ENCODE assay signal across 8 cellular contexts in the genomic region with DNA sequence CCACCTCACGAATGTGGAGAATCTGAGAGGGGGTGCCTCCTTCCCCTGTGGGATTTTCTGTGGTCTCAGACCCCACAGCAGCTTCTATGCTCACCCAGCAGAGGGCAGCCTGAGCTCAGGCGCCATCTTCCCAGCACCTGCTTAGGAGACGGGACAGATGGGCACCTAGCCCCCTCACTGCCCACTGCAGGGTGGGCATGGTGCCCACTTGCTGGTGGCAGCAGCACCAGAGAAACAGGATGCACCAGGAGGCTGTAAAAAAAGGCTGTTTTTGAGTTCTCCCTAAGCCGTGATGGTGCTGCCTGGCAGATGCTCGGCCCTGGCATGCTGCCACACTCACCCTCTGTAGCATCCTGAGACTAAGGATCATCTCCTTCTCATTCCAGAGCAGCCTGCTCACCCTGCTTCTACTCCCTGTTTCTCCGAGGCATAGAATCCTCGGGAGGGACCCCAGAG. TPM values are rescaled to one million over a fixed set of nuclear protein-coding genes. Genes with fewer than 3 reads are reported as not detected.
DNase-seq lines count a peak whose midpoint lies in the region; ATAC-seq and TF ChIP-seq lines count a peak whose summit lies in the region.

No MANE protein-coding gene starts in this region.

- no peaks in the 10 kb centered on the region for H3K36me3 Mint-ChIP-seq in activated T-cell treated with anti-CD3 and anti-CD28 coated beads, Interleukin-2, amount 50 U/mL, for 72 hours (ENCODE audit: insufficient read depth in 2 of 2)
- no peaks in the 10 kb centered on the region for H3K36me3 Mint-ChIP-seq in natural killer cell

- peak overlapping the region; percentile 43 for H3K9ac ChIP-seq in OCI-LY3 (ENCODE audit: low read length)

- intact Hi-C loops in natural killer cell (cut with micrococcal nuclease) (loop anchor here (1.0 kb wide), 1 partner anchor 65 kb away; no protein-coding TSS in a partner anchor), stomach (cut with DNase I; ENCODE audit: low total_unique reads) (loop anchor here (5.0 kb wide), 1 partner anchor 101 kb away; no protein-coding TSS in a partner anchor)

- TF ChIP-seq CTCF in OCI-LY3 (IDR thresholded peaks at IDR 0.05; ENCODE audit: low read depth, low read length) (peak; percentile 98), natural killer cell (IDR thresholded peaks at IDR 0.05) (peak; percentile 82), stomach (IDR thresholded peaks at IDR 0.05) (peak in 5 of 7 experiments; percentile 60 to 81 (median 62))

- peak overlapping the region; percentile 55 for H2AFZ ChIP-seq in OCI-LY3 (ENCODE audit: low read depth, low read length)

- H3K4me2 ChIP-seq in OCI-LY3 (ENCODE audit: low read length), result peak overlapping the region; percentile 90

- no peaks in the 10 kb centered on the region for H3K79me2 ChIP-seq in OCI-LY3 (ENCODE audit: low read length)

- H3K36me3 ChIP-seq in OCI-LY3 (replicated peaks; ENCODE audit: low read depth, low read length), result no peaks in the 10 kb centered on the region
- H3K36me3 ChIP-seq in stomach, result no peaks in the 10 kb centered on the region

- ATAC-seq in HG03095 (IDR thresholded peaks at IDR 0.05; ENCODE audit: unreplicated experiment) (peak; percentile 42), esophagus mucosa (peak; percentile 44), natural killer cell (peak; percentile 35 to 59 (median 51)), HG03196 (IDR thresholded peaks at IDR 0.05; ENCODE audit: unreplicated experiment) (no peak)
- peak; percentile 66 to 67 for ATAC-seq in activated T-cell treated with anti-CD3 and anti-CD28 coated beads, Interleukin-2, amount 50 U/mL, for 72 hours (replicated peaks in 1 of 2)

- peak overlapping the region; percentile 50 to 55 for H3K4me3 Mint-ChIP-seq in activated T-cell treated with anti-CD3 and anti-CD28 coated beads, Interleukin-2, amount 50 U/mL, for 72 hours
- peak overlapping the region; percentile 78 for H3K4me3 Mint-ChIP-seq in natural killer cell

- no peaks in the 10 kb centered on the region for H3K9me3 Mint-ChIP-seq in activated T-cell treated with anti-CD3 and anti-CD28 coated beads, Interleukin-2, amount 50 U/mL, for 72 hours
- no peaks in the 10 kb centered on the region for H3K9me3 Mint-ChIP-seq in natural killer cell

- H3K9me3 ChIP-seq in OCI-LY3 (ENCODE audit: insufficient read depth, low read length), result no peaks in the 10 kb centered on the region
- no peaks in the 10 kb centered on the region for H3K9me3 ChIP-seq in stomach

- peak; percentile 79 for DNase-seq in DMS53 treated with DMSO at 0.1 percent for 48 hours (lab: John Stamatoyannopoulos, UW; ENCODE audit: unreplicated experiment)
- DNase-seq in activated T-cell treated with anti-CD3 and anti-CD28 coated beads, Interleukin-2, amount 50 U/mL, for 72 hours, result peak; percentile 67 to 71
- peak; percentile 58 for DNase-seq in natural killer cell
- DNase-seq in stomach, result peak; percentile 64

- TF ChIP-seq EP300 in stomach (IDR thresholded peaks at IDR 0.05), result no peak

- H4K20me1 ChIP-seq in OCI-LY3 (ENCODE audit: insufficient read depth, low read length), result no peaks in the 10 kb centered on the region

- H3K27me3 ChIP-seq in OCI-LY3 (ENCODE audit: low read depth, low read length) (peaks cover 23% of the 10 kb centered on the region), stomach (peaks cover 0 to 13% (median 0%) of the 10 kb centered on the region in 3 donors)

- H3K27ac ChIP-seq in OCI-LY3 (ENCODE audit: low read length), result no peak overlapping the region
- H3K27ac ChIP-seq in stomach, result peak overlapping the region; percentile 36 to 88 (median 70)

- no peaks in the 10 kb centered on the region for H3K27me3 Mint-ChIP-seq in activated T-cell treated with anti-CD3 and anti-CD28 coated beads, Interleukin-2, amount 50 U/mL, for 72 hours (ENCODE audit: low read depth)
- no peaks in the 10 kb centered on the region for H3K27me3 Mint-ChIP-seq in natural killer cell (ENCODE audit: low read depth in 2 of 2)

- H3K27ac Mint-ChIP-seq in activated T-cell treated with anti-CD3 and anti-CD28 coated beads, Interleukin-2, amount 50 U/mL, for 72 hours, result no peak overlapping the region
- H3K27ac Mint-ChIP-seq in natural killer cell, result peak overlapping the region; percentile 90 to 94

- H3K4me1 Mint-ChIP-seq in activated T-cell treated with anti-CD3 and anti-CD28 coated beads, Interleukin-2, amount 50 U/mL, for 72 hours (ENCODE audit: low read depth), result peaks cover 68% of the 10 kb centered on the region
- H3K4me1 Mint-ChIP-seq in natural killer cell, result peaks cover 80 to 82% of the 10 kb centered on the region in 2 donors

- H3K4me3 ChIP-seq in OCI-LY3 (ENCODE audit: low read length), result peak overlapping the region; percentile 71
- peak overlapping the region in 3 of 4 donors; percentile 2 to 22 (median 21) for H3K4me3 ChIP-seq in stomach

- 4 to 18% (median 13%) methylated on average over 7 of the region's 7 CpGs for WGBS in stomach, 5 donors

- TF ChIP-seq POLR2A in stomach (IDR thresholded peaks at IDR 0.05), result no peak

- H3K4me1 ChIP-seq in OCI-LY3 (ENCODE audit: low read length) (peaks cover 32% of the 10 kb centered on the region), stomach (peaks cover 18 to 50% (median 19%) of the 10 kb centered on the region in 4 donors)

RNA-seq across cellular contexts. Expression of gene SLC20A1, which starts 19.1 kb away (rescaled TPM):
- total RNA-seq in activated T-cell treated with anti-CD3 and anti-CD28 coated beads, Interleukin-2, amount 50 U/mL, for 72 hours, result 10 to 100 TPM; 54.3 to 66.1 TPM
- 18.5 TPM for total RNA-seq in esophagus mucosa
- 100 to 1,000 TPM; 193 to 241 (median 233) TPM for total RNA-seq in natural killer cell
- total RNA-seq in stomach, result 10 to 100 TPM; 17.5 to 63.8 (median 49.0) TPM
- polyA plus RNA-seq in stomach, result 10 to 100 TPM in 1 of 3 donors, 1 to 10 TPM in 2; 9.0 to 11.3 (median 9.6) TPM

RNA-seq across cellular contexts. Expression of gene CHCHD5, which starts 42.2 kb away (rescaled TPM):
- total RNA-seq in activated T-cell treated with anti-CD3 and anti-CD28 coated beads, Interleukin-2, amount 50 U/mL, for 72 hours, result 10 to 100 TPM; 30.4 to 41.8 TPM
- total RNA-seq in esophagus mucosa, result 41.5 TPM
- total RNA-seq in natural killer cell, result 10 to 100 TPM; 21.9 to 24.1 (median 22.4) TPM
- total RNA-seq in stomach, result 100 to 1,000 TPM in 1 of 5 donors, 10 to 100 TPM in 3, 1 to 10 TPM in 1; 9.5 to 111 (median 28.0) TPM
- 10 to 100 TPM; 51.0 to 61.5 (median 59.7) TPM for polyA plus RNA-seq in stomach
